9 cellular contexts compared by ENCODE assay signal in the genomic region with DNA sequence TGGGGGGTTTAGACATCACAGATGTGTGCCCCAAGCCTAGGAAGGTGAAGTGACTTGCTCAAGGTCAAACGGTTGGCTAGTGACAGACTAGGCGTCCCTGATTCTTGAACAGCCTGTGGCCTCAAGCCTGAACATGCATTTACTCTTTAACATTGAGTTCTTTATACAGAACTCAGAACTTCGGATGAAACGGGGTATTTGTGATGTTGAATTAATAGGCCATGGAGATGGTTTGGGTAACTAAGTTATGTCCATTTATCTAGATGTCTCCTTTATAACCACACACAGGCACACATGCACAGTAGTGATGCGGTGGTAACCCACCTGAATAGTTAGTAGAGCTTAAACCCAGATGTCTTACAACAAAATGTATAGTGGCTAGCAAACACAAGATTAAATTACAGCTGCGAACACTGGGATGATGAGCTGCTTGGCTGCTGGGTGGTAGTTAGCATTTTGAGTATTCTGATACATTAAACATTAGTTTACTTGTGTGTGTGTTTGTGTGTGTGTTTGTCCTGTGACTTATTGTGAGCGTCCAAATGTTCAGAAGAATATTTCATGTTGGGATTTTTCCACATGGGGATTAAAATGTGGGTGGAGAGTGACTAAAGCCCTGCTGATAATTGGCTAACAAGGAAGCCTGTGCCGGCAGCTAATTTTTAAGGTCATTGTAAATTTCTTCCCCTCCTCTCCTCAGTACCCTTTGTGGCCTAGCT. TPM values are rescaled to one million over a fixed set of nuclear protein-coding genes. Genes with fewer than 3 reads are reported as not detected.
DNase-seq lines count a peak whose midpoint lies in the region; ATAC-seq, FAIRE-seq and TF ChIP-seq lines count a peak whose summit lies in the region.
"Had no signal": no experiment of that assay in that cellular context is flagged by ENCODE, and none has a peak within 500 bp of the region (broad histone marks: within the 10 kb centered on the region; RNA-seq: fewer than 3 reads in every experiment).

No MANE protein-coding gene starts in this region.

- ATAC-seq in activated CD8-positive, alpha-beta memory T cell treated with anti-CD3 and anti-CD28 coated beads, Interleukin-2, amount 10 ng/mL, durations not matched to agents 7 days and 5 days = no peak

- H3K4me1 Mint-ChIP-seq in activated CD8-positive, alpha-beta memory T cell treated with anti-CD3 and anti-CD28 coated beads, Interleukin-2, amount 10 ng/mL, durations not matched to agents 7 days and 5 days = peaks cover 52% of the 10 kb centered on the region
- peaks cover 57% of the 10 kb centered on the region for H3K4me1 Mint-ChIP-seq in activated naive CD8-positive, alpha-beta T cell (ENCODE audit: low read depth)

- TF ChIP-seq POLR2A in H54 (IDR thresholded peaks at IDR 0.05; ENCODE audit: low read depth, low read length) = no peak

- H3K9me3 Mint-ChIP-seq in activated CD8-positive, alpha-beta memory T cell treated with anti-CD3 and anti-CD28 coated beads, Interleukin-2, amount 10 ng/mL, durations not matched to agents 7 days and 5 days (ENCODE audit: low read depth) = no peaks in the 10 kb centered on the region
- H3K9me3 Mint-ChIP-seq in activated naive CD8-positive, alpha-beta T cell (ENCODE audit: low read depth) = no peaks in the 10 kb centered on the region

- no peak for DNase-seq in activated CD8-positive, alpha-beta memory T cell treated with anti-CD3 and anti-CD28 coated beads, Interleukin-2, amount 10 ng/mL, durations not matched to agents 7 days and 5 days
- no peak for DNase-seq in activated CD8-positive, alpha-beta memory T cell treated with anti-CD3 and anti-CD28 coated beads for 24 hours
- DNase-seq in iris pigment epithelial cell (ENCODE audit: low read depth) (peak; percentile 34), substantia nigra (lab: John Stamatoyannopoulos, UW) (peak in 4 of 49 donors; percentile 5 to 22 (median 16)), Ammon's horn (ENCODE audit: low spot score) (no peak), mucosa of gallbladder (ENCODE audit: low spot score) (no peak), H54 (ENCODE audit: insufficient read length, low spot score) (no peak)

- H3K4me3 Mint-ChIP-seq in activated CD8-positive, alpha-beta memory T cell treated with anti-CD3 and anti-CD28 coated beads, Interleukin-2, amount 10 ng/mL, durations not matched to agents 7 days and 5 days = peak overlapping the region; percentile 96
- H3K4me3 Mint-ChIP-seq in activated naive CD8-positive, alpha-beta T cell = peak overlapping the region; percentile 96

- peak overlapping the region; percentile 93 for H3K27ac Mint-ChIP-seq in activated CD8-positive, alpha-beta memory T cell treated with anti-CD3 and anti-CD28 coated beads, Interleukin-2, amount 10 ng/mL, durations not matched to agents 7 days and 5 days
- H3K27ac Mint-ChIP-seq in activated naive CD8-positive, alpha-beta T cell = peak overlapping the region; percentile 94

- peak overlapping the region; percentile 77 for H3K27ac ChIP-seq in substantia nigra (ENCODE audit: low read depth, low read length, poor library complexity, severe bottlenecking)

- peaks cover 6% of the 10 kb centered on the region for H3K36me3 Mint-ChIP-seq in activated CD8-positive, alpha-beta memory T cell treated with anti-CD3 and anti-CD28 coated beads, Interleukin-2, amount 10 ng/mL, durations not matched to agents 7 days and 5 days
- H3K36me3 Mint-ChIP-seq in activated naive CD8-positive, alpha-beta T cell = no peaks in the 10 kb centered on the region

- H3K27me3 Mint-ChIP-seq in activated CD8-positive, alpha-beta memory T cell treated with anti-CD3 and anti-CD28 coated beads, Interleukin-2, amount 10 ng/mL, durations not matched to agents 7 days and 5 days = peaks cover 14% of the 10 kb centered on the region
- no peaks in the 10 kb centered on the region for H3K27me3 Mint-ChIP-seq in activated naive CD8-positive, alpha-beta T cell

- CTCF ChIA-PET in activated CD8-positive, alpha-beta memory T cell treated with anti-CD3 and anti-CD28 coated beads, Interleukin-2, amount 10 ng/mL, durations not matched to agents 7 days and 5 days (lab: Charles Lee) = interaction anchor here (0.8 to 3.7 kb wide), 10 partner anchors 9 to 236 kb away, joined by 3 to 14 read pairs (median 6); no protein-coding TSS in a partner anchor

- no peak for FAIRE-seq in H54 (lab: Jason Lieb, UNC)
- FAIRE-seq: colon had no signal

RNA-seq across cellular contexts. Expression of a gene that starts 2.3 kb away (rescaled TPM):
- total RNA-seq in activated CD8-positive, alpha-beta memory T cell treated with anti-CD3 and anti-CD28 coated beads, Interleukin-2, amount 10 ng/mL, durations not matched to agents 7 days and 5 days = 100 to 1,000 TPM; 169 to 206 TPM
- total RNA-seq in mucosa of gallbladder = 2,502 TPM

Comparison
In these comparisons a context has a peak if more than half of its experiments do, and no peak if none do; other contexts are left out.
1. RNA of a gene that starts 2.3 kb away (total RNA-seq): 2,502 TPM in mucosa of gallbladder (single experiment); 169 to 206 TPM in activated CD8-positive, alpha-beta memory T cell treated with anti-CD3 and anti-CD28 coated beads, Interleukin-2, amount 10 ng/mL, durations not matched to agents 7 days and 5 days; every median in the first group is over 10 times any median in the second.